Comparison of ENCODE assay signal across 13 cellular contexts in genomic region chr14:67942311-67942710, GRCh38.
DNase-seq lines count a peak whose midpoint lies in the region; ATAC-seq and TF ChIP-seq lines count a peak whose summit lies in the region.
"Had no signal": no experiment of that assay in that cellular context is flagged by ENCODE, and none has a peak within 500 bp of the region (broad histone marks: within the 10 kb centered on the region; RNA-seq: fewer than 3 reads in every experiment).

No MANE protein-coding gene starts in this region.

- H3K27me3 Mint-ChIP-seq in naive thymus-derived CD8-positive, alpha-beta T cell: no peaks in the 10 kb centered on the region

- H3K4me3 Mint-ChIP-seq in naive thymus-derived CD8-positive, alpha-beta T cell: no peak overlapping the region
- H3K4me3 Mint-ChIP-seq: activated T-helper 1 cell treated with anti-CD3 and anti-CD28 coated beads, Interleukin-12 subunit alpha, Interleukin-12 subunit beta, Interleukin-2, Interleukin-4 antibody, amounts not matched to agents 30 ng/mL and 10 ng/mL and 1 ng/mL, durations not matched to agents 14 hours and 24 hours and 36 hours had no signal

- peak overlapping the region; percentile 33; the same call in 1 of the 2 replicates for H3K27ac ChIP-seq in HUES6 (ENCODE audit: low read depth, low read length)
- H3K27ac ChIP-seq in colonic mucosa: peak overlapping the region; percentile 15
- peak overlapping the region; percentile 59 for H3K27ac ChIP-seq in lower lobe of right lung
- H3K27ac ChIP-seq in stomach: peak overlapping the region in 4 of 5 donors; percentile 63 to 89 (median 82)
- H3K27ac ChIP-seq in testis: peak overlapping the region in 1 of 2 donors; percentile 72
- H3K27ac ChIP-seq: BLaER1, parathyroid adenoma had no signal

- TF ChIP-seq POLR2A in stomach (IDR thresholded peaks at IDR 0.05): no peak
- TF ChIP-seq POLR2A in testis (IDR thresholded peaks at IDR 0.05): no peak

- H3K27ac Mint-ChIP-seq in naive thymus-derived CD8-positive, alpha-beta T cell: no peak overlapping the region
- H3K27ac Mint-ChIP-seq: activated T-helper 1 cell treated with anti-CD3 and anti-CD28 coated beads, Interleukin-12 subunit alpha, Interleukin-12 subunit beta, Interleukin-2, Interleukin-4 antibody, amounts not matched to agents 30 ng/mL and 10 ng/mL and 1 ng/mL, durations not matched to agents 14 hours and 24 hours and 36 hours had no signal

- H3K9ac ChIP-seq in HUES6 (ENCODE audit: low read length): no peak overlapping the region
- no peak overlapping the region for H3K9ac ChIP-seq in colonic mucosa (ENCODE audit: low read depth in 2 of 2, low read length in 2 of 2)
- H3K9ac ChIP-seq: BLaER1, parathyroid adenoma had no signal

- peaks cover 0 to 3% (median under 1%) of the 10 kb centered on the region in 4 donors for H3K4me1 Mint-ChIP-seq in naive thymus-derived CD8-positive, alpha-beta T cell

- no peak for TF ChIP-seq EP300 in stomach (IDR thresholded peaks at IDR 0.05)

- ATAC-seq in lower lobe of right lung: no peak
- ATAC-seq in naive thymus-derived CD8-positive, alpha-beta T cell: no peak

- DNase-seq in colonic mucosa (no peak), lower lobe of right lung (no peak), stomach (no peak), KBM-7 (no peak), foreskin melanocyte (no peak), testis (no peak)
- no peak for DNase-seq in naive thymus-derived CD8-positive, alpha-beta T cell
- DNase-seq: activated CD4-positive, alpha-beta T cell treated with anti-CD3 and anti-CD28 coated beads for 1 hour; SHP77 treated with DMSO at 0.1 percent for 48 hours had no signal

- H3K4me1 ChIP-seq in HUES6 (ENCODE audit: control insufficient read depth, insufficient read depth, low read length) (peaks cover 53% of the 10 kb centered on the region), colonic mucosa (peaks cover 4% of the 10 kb centered on the region), lower lobe of right lung (peaks cover 44% of the 10 kb centered on the region), stomach (peaks cover 18 to 61% (median 46%) of the 10 kb centered on the region in 4 donors), testis (peaks cover 4% of the 10 kb centered on the region)

- POLR2A ChIA-PET in naive thymus-derived CD8-positive, alpha-beta T cell (lab: Charles Lee): no interaction called here

- H3K9me3 Mint-ChIP-seq in naive thymus-derived CD8-positive, alpha-beta T cell: no peaks in the 10 kb centered on the region
- H3K9me3 Mint-ChIP-seq: activated T-helper 1 cell treated with anti-CD3 and anti-CD28 coated beads, Interleukin-12 subunit alpha, Interleukin-12 subunit beta, Interleukin-2, Interleukin-4 antibody, amounts not matched to agents 30 ng/mL and 10 ng/mL and 1 ng/mL, durations not matched to agents 14 hours and 24 hours and 36 hours had no signal

- TF ChIP-seq CTCF in colonic mucosa (IDR thresholded peaks at IDR 0.05): no peak
- no peak for TF ChIP-seq CTCF in lower lobe of right lung (IDR thresholded peaks at IDR 0.05)
- TF ChIP-seq CTCF in stomach (IDR thresholded peaks at IDR 0.05): no peak
- TF ChIP-seq CTCF in testis (IDR thresholded peaks at IDR 0.05): no peak

- intact Hi-C loops in colonic mucosa (cut with DNase I) (loop anchor here (5.0 to 10.0 kb wide), 3 partner anchors 202 to 875 kb away; no protein-coding TSS in a partner anchor), lower lobe of right lung (cut with DNase I) (loop anchor here (10.0 kb wide), 1 partner anchor 302 kb away; no protein-coding TSS in a partner anchor), stomach (cut with DNase I; ENCODE audit: low total_unique reads) (no loop called here), testis (cut with DNase I; ENCODE audit: low total_unique reads) (loop anchor here (5.0 to 10.0 kb wide), 2 partner anchors 302 to 605 kb away; no protein-coding TSS in a partner anchor)

- no peaks in the 10 kb centered on the region for H3K9me3 ChIP-seq in HUES6 (ENCODE audit: control insufficient read depth, insufficient read depth, low read depth, low read length)
- no peaks in the 10 kb centered on the region for H3K9me3 ChIP-seq in colonic mucosa
- H3K9me3 ChIP-seq in lower lobe of right lung: no peaks in the 10 kb centered on the region
- H3K9me3 ChIP-seq in stomach: no peaks in the 10 kb centered on the region
- no peaks in the 10 kb centered on the region for H3K9me3 ChIP-seq in testis
- H3K9me3 ChIP-seq: BLaER1 had no signal

- in situ Hi-C loops in KBM-7 (cut with MboI; ENCODE audit: low pct_unique_long_range_greater_than_20kb, low sequenced_read_pairs): loop anchor here (25.0 kb wide), 2 partner anchors 295 to 870 kb away; no protein-coding TSS in a partner anchor

- H3K36me3 ChIP-seq in HUES6 (ENCODE audit: control insufficient read depth, insufficient read depth, low read length): no peaks in the 10 kb centered on the region
- H3K36me3 ChIP-seq in colonic mucosa: no peaks in the 10 kb centered on the region
- no peaks in the 10 kb centered on the region for H3K36me3 ChIP-seq in lower lobe of right lung
- H3K36me3 ChIP-seq in stomach: no peaks in the 10 kb centered on the region
- no peaks in the 10 kb centered on the region for H3K36me3 ChIP-seq in testis (ENCODE audit: low read depth, missing control alignments)
- H3K36me3 ChIP-seq: BLaER1 had no signal

- H3K4me3 ChIP-seq in HUES6 (ENCODE audit: low read depth, low read length): no peak overlapping the region
- no peak overlapping the region for H3K4me3 ChIP-seq in colonic mucosa
- no peak overlapping the region for H3K4me3 ChIP-seq in lower lobe of right lung
- no peak overlapping the region for H3K4me3 ChIP-seq in stomach
- H3K4me3 ChIP-seq in testis: no peak overlapping the region
- H3K4me3 ChIP-seq: BLaER1 had no signal

- WGBS in stomach, 5 donors: 21 to 45% (median 41%) methylated on average over 3 of the region's 3 CpGs
- 60 to 76% methylated on average over 3 of the region's 3 CpGs for WGBS in testis, 2 donors

- H3K36me3 Mint-ChIP-seq in naive thymus-derived CD8-positive, alpha-beta T cell: no peaks in the 10 kb centered on the region

- H3K27me3 ChIP-seq in HUES6 (ENCODE audit: control insufficient read depth, insufficient read depth, low read length) (no peaks in the 10 kb centered on the region), colonic mucosa (no peaks in the 10 kb centered on the region), lower lobe of right lung (ENCODE audit: low read depth) (no peaks in the 10 kb centered on the region), stomach (no peaks in the 10 kb centered on the region), testis (no peaks in the 10 kb centered on the region)
- H3K27me3 ChIP-seq: BLaER1 had no signal
